1 cellular context compared by ENCODE assay signal in genomic region chr1:16217061-16217785, GRCh38.
TF ChIP-seq lines count a peak whose summit lies in the region.

No MANE protein-coding gene starts in this region.

TF ChIP-seq in HEK293, 187 proteins besides CTCF, POLR2A, EP300 and RAD21 (continued from another document and continues in another):
- TF ChIP-seq, protein P1, sequence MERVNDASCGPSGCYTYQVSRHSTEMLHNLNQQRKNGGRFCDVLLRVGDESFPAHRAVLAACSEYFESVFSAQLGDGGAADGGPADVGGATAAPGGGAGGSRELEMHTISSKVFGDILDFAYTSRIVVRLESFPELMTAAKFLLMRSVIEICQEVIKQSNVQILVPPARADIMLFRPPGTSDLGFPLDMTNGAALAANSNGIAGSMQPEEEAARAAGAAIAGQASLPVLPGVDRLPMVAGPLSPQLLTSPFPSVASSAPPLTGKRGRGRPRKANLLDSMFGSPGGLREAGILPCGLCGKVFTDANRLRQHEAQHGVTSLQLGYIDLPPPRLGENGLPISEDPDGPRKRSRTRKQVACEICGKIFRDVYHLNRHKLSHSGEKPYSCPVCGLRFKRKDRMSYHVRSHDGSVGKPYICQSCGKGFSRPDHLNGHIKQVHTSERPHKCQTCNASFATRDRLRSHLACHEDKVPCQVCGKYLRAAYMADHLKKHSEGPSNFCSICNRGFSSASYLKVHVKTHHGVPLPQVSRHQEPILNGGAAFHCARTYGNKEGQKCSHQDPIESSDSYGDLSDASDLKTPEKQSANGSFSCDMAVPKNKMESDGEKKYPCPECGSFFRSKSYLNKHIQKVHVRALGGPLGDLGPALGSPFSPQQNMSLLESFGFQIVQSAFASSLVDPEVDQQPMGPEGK (tag by site-specific recombination; IDR thresholded peaks at IDR 0.05), result peak; percentile 71
- no peak for TF ChIP-seq ZNF248 (tag by site-specific recombination; IDR thresholded peaks at IDR 0.05)
- peak; percentile 29; the same call in 1 of the 2 replicates for TF ChIP-seq ZNF76 (tag by site-specific recombination; IDR thresholded peaks at IDR 0.05; ENCODE audit: borderline replicate concordance, low read depth)
- no peak for TF ChIP-seq ZNF830 (tag by site-specific recombination; IDR thresholded peaks at IDR 0.05; ENCODE audit: low read depth)
- TF ChIP-seq KLF1 (tag by site-specific recombination; IDR thresholded peaks at IDR 0.05), result peak; percentile 94
- peak; percentile 98 for TF ChIP-seq SP2 (tag by site-specific recombination; IDR thresholded peaks at IDR 0.05)
- no peak for TF ChIP-seq RBAK (tag by site-specific recombination; IDR thresholded peaks at IDR 0.05)
- TF ChIP-seq, protein P2, sequence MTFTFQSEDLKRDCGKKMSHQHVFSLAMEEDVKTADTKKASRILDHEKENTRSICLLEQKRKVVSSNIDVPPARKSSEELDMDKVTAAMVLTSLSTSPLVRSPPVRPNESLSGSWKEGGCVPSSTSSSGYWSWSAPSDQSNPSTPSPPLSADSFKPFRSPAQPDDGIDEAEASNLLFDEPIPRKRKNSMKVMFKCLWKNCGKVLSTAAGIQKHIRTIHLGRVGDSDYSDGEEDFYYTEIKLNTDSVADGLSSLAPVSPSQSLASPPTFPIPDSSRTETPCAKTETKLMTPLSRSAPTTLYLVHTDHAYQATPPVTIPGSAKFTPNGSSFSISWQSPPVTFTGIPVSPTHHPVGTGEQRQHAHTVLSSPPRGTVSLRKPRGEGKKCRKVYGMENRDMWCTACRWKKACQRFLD (tag by site-specific recombination; IDR thresholded peaks at IDR 0.05), result no peak
- no peak for TF ChIP-seq ZNF423 (tag by site-specific recombination; IDR thresholded peaks at IDR 0.05)
- TF ChIP-seq ZFP37 (tag by site-specific recombination; IDR thresholded peaks at IDR 0.05), result no peak
- no peak for TF ChIP-seq ZBTB44 (tag by site-specific recombination; IDR thresholded peaks at IDR 0.05)
- no peak for TF ChIP-seq ZNF600 (tag by site-specific recombination; IDR thresholded peaks at IDR 0.05)
- TF ChIP-seq HIC1 (tag by site-specific recombination; IDR thresholded peaks at IDR 0.05), result peak; percentile 96
- no peak for TF ChIP-seq ZNF112 (tag by site-specific recombination; IDR thresholded peaks at IDR 0.05)
- no peak for TF ChIP-seq ZNF37A (tag by site-specific recombination; IDR thresholded peaks at IDR 0.05)
- no peak for TF ChIP-seq ZNF596 (tag by site-specific recombination; IDR thresholded peaks at IDR 0.05)
- no peak for TF ChIP-seq ZNF558 (tag by site-specific recombination; IDR thresholded peaks at IDR 0.05)
- TF ChIP-seq ZNF391 (tag by site-specific recombination; IDR thresholded peaks at IDR 0.05; ENCODE audit: borderline replicate concordance, low read depth), result no peak
- TF ChIP-seq, protein P3, sequence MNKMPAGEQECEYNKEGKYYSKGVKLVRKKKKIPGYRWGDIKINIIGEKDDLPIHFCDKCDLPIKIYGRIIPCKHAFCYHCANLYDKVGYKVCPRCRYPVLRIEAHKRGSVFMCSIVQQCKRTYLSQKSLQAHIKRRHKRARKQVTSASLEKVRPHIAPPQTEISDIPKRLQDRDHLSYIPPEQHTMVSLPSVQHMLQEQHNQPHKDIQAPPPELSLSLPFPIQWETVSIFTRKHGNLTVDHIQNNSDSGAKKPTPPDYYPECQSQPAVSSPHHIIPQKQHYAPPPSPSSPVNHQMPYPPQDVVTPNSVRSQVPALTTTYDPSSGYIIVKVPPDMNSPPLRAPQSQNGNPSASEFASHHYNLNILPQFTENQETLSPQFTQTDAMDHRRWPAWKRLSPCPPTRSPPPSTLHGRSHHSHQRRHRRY (tag by site-specific recombination; IDR thresholded peaks at IDR 0.05), result no peak
- TF ChIP-seq ZFHX2 (tag by site-specific recombination; conservative IDR thresholded peaks at IDR 0.05), result no peak
- no peak for TF ChIP-seq ZNF114 (tag by site-specific recombination; IDR thresholded peaks at IDR 0.05)
- no peak for TF ChIP-seq ZNF658 (tag by site-specific recombination; IDR thresholded peaks at IDR 0.05)
- TF ChIP-seq ZBTB8A (tag by site-specific recombination; IDR thresholded peaks at IDR 0.05), result peak; percentile 75
- TF ChIP-seq ZNF366 (tag by site-specific recombination; conservative IDR thresholded peaks at IDR 0.05), result peak; percentile 50
- TF ChIP-seq ZNF510 (tag by site-specific recombination; IDR thresholded peaks at IDR 0.05; ENCODE audit: insufficient replicate concordance), result no peak
- TF ChIP-seq, protein P4, sequence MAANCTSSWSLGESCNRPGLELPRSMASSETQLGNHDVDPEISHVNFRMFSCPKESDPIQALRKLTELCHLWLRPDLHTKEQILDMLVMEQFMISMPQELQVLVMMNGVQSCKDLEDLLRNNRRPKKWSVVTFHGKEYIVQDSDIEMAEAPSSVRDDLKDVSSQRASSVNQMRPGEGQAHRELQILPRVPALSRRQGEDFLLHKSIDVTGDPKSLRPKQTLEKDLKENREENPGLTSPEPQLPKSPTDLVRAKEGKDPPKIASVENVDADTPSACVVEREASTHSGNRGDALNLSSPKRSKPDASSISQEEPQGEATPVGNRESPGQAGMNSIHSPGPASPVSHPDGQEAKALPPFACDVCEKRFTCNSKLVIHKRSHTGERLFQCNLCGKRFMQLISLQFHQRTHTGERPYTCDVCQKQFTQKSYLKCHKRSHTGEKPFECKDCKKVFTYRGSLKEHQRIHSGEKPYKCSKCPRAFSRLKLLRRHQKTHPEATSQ (tag by site-specific recombination; IDR thresholded peaks at IDR 0.05), result no peak
- no peak for TF ChIP-seq ZNF621 (tag by site-specific recombination; IDR thresholded peaks at IDR 0.05)
- no peak for TF ChIP-seq ZNF157 (tag by site-specific recombination; IDR thresholded peaks at IDR 0.05)
- no peak for TF ChIP-seq ZNF488 (tag by site-specific recombination; IDR thresholded peaks at IDR 0.05)
- TF ChIP-seq ZNF138 (tag by site-specific recombination; IDR thresholded peaks at IDR 0.05; ENCODE audit: borderline replicate concordance), result no peak
- TF ChIP-seq ZFP3 (tag by site-specific recombination; IDR thresholded peaks at IDR 0.05; ENCODE audit: low read depth), result no peak
- TF ChIP-seq ZNF501 (tag by site-specific recombination; IDR thresholded peaks at IDR 0.05), result no peak
- TF ChIP-seq FEZF1 (tag by site-specific recombination; IDR thresholded peaks at IDR 0.05), result no peak
- TF ChIP-seq ZNF223 (tag by site-specific recombination; IDR thresholded peaks at IDR 0.05), result no peak
- TF ChIP-seq ZBTB20 (tag by site-specific recombination; IDR thresholded peaks at IDR 0.05), result no peak
- TF ChIP-seq ZNF610 (tag by site-specific recombination; IDR thresholded peaks at IDR 0.05; ENCODE audit: borderline replicate concordance), result no peak
- no peak for TF ChIP-seq SETDB1 (IDR thresholded peaks at IDR 0.05; ENCODE audit: insufficient read length, low read length)
- no peak for TF ChIP-seq ZNF626 (tag by site-specific recombination; IDR thresholded peaks at IDR 0.05)
- TF ChIP-seq, protein P5, sequence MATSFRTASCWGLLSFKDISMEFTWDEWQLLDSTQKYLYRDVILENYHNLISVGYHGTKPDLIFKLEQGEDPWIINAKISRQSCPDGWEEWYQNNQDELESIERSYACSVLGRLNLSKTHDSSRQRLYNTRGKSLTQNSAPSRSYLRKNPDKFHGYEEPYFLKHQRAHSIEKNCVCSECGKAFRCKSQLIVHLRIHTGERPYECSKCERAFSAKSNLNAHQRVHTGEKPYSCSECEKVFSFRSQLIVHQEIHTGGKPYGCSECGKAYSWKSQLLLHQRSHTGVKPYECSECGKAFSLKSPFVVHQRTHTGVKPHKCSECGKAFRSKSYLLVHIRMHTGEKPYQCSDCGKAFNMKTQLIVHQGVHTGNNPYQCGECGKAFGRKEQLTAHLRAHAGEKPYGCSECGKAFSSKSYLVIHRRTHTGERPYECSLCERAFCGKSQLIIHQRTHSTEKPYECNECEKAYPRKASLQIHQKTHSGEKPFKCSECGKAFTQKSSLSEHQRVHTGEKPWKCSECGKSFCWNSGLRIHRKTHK (tag by site-specific recombination; IDR thresholded peaks at IDR 0.05), result no peak
- TF ChIP-seq ZNF350 (tag by site-specific recombination; IDR thresholded peaks at IDR 0.05), result no peak
- no peak for TF ChIP-seq ZNF121 (tag by site-specific recombination; IDR thresholded peaks at IDR 0.05)
- TF ChIP-seq ZNF239 (tag by site-specific recombination; IDR thresholded peaks at IDR 0.05), result no peak
- no peak for TF ChIP-seq ZNF221 (tag by site-specific recombination; IDR thresholded peaks at IDR 0.05; ENCODE audit: borderline replicate concordance)
- TF ChIP-seq, protein P6, sequence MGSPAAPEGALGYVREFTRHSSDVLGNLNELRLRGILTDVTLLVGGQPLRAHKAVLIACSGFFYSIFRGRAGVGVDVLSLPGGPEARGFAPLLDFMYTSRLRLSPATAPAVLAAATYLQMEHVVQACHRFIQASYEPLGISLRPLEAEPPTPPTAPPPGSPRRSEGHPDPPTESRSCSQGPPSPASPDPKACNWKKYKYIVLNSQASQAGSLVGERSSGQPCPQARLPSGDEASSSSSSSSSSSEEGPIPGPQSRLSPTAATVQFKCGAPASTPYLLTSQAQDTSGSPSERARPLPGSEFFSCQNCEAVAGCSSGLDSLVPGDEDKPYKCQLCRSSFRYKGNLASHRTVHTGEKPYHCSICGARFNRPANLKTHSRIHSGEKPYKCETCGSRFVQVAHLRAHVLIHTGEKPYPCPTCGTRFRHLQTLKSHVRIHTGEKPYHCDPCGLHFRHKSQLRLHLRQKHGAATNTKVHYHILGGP (tag by site-specific recombination; IDR thresholded peaks at IDR 0.05), result no peak
- TF ChIP-seq ZNF692 (tag by site-specific recombination; IDR thresholded peaks at IDR 0.05), result no peak
- TF ChIP-seq ZNF792 (tag by site-specific recombination; IDR thresholded peaks at IDR 0.05), result no peak
- no peak for TF ChIP-seq ZNF202 (tag by site-specific recombination; IDR thresholded peaks at IDR 0.05; ENCODE audit: borderline replicate concordance)
- no peak for TF ChIP-seq OVOL3 (tag by site-specific recombination; IDR thresholded peaks at IDR 0.05)
- no peak for TF ChIP-seq EGR2 (tag by site-specific recombination; IDR thresholded peaks at IDR 0.05; ENCODE audit: low read depth)
- no peak for TF ChIP-seq ZBTB6 (tag by site-specific recombination; IDR thresholded peaks at IDR 0.05)
- no peak for TF ChIP-seq YY1 (tag by site-specific recombination; IDR thresholded peaks at IDR 0.05)
- TF ChIP-seq PRDM1 (tag by site-specific recombination; IDR thresholded peaks at IDR 0.05), result no peak
- TF ChIP-seq ZBTB17 (tag by site-specific recombination; IDR thresholded peaks at IDR 0.05), result no peak
- TF ChIP-seq KLF9 (tag by site-specific recombination; IDR thresholded peaks at IDR 0.05; ENCODE audit: low read depth), result peak; percentile 96
- TF ChIP-seq, protein P7, sequence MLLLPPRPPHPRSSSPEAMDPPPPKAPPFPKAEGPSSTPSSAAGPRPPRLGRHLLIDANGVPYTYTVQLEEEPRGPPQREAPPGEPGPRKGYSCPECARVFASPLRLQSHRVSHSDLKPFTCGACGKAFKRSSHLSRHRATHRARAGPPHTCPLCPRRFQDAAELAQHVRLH (tag by site-specific recombination; IDR thresholded peaks at IDR 0.05), result no peak
- TF ChIP-seq ZNF174 (tag by site-specific recombination; IDR thresholded peaks at IDR 0.05), result no peak
- TF ChIP-seq ZNF514 (tag by site-specific recombination; IDR thresholded peaks at IDR 0.05), result no peak
